15 cellular contexts compared by ENCODE assay signal in the genomic region with DNA sequence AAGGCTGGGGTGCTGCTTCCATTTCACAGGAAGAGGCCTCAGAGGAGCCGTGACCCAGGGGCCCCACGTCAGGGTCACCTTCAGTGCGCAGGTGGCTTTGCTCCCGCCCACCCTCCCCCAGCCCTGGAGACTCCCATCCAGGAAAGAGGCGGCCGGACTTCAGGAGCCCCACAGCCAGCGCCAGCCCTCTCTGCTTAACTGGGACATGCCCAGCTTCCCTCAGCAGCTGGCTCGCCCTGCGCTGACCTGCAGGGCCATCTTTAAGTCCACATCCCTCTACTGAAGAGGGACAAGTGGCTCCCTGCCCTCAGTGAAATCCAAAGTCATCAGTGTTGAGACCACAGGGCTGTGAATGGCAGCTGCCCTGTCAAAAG.
A peak's percentile ranks its signal among the peaks of the same experiment; 100 is the strongest.
DNase-seq lines count a peak whose midpoint lies in the region; TF ChIP-seq lines count a peak whose summit lies in the region.
"Had no signal": no experiment of that assay in that cellular context is flagged by ENCODE, and none has a peak within 500 bp of the region (broad histone marks: within the 10 kb centered on the region; RNA-seq: fewer than 3 reads in every experiment).

No MANE protein-coding gene starts in this region.

- peaks cover 3% of the 10 kb centered on the region for H3K27me3 Mint-ChIP-seq in nephron progenitor cell (ENCODE audit: low read depth, poor library complexity)

- intact Hi-C loops in sigmoid colon (cut with DNase I) (no loop called here), esophagus muscularis mucosa (cut with DNase I) (no loop called here)

- H3K4me1 Mint-ChIP-seq in nephron progenitor cell: peaks cover 73% of the 10 kb centered on the region
- H3K4me1 Mint-ChIP-seq: CD4-positive, CD25-positive, alpha-beta regulatory T cell had no signal

- H3K27me3 ChIP-seq in H7 (ENCODE audit: control insufficient read depth, insufficient read depth, low read length): no peaks in the 10 kb centered on the region; the same call in 1 of the 2 replicates
- no peaks in the 10 kb centered on the region for H3K27me3 ChIP-seq in sigmoid colon
- peaks cover 0 to 14% (median 0%) of the 10 kb centered on the region in 4 donors for H3K27me3 ChIP-seq in esophagus muscularis mucosa

- DNase-seq in NCI-H510A treated with DMSO at 0.1 percent for 48 hours (lab: John Stamatoyannopoulos, UW): peak; percentile 13
- no peak for DNase-seq in NCI-H510A (lab: John Stamatoyannopoulos, UW)
- DNase-seq in H7: peak; percentile 78
- DNase-seq in nephron progenitor cell: no peak
- peak; percentile 48 for DNase-seq in sigmoid colon
- DNase-seq in esophagus muscularis mucosa (ENCODE audit: extremely low spot score): no peak
- DNase-seq in epidermal melanocyte (ENCODE audit: insufficient read length, low spot score): no peak
- DNase-seq in GF-D8 (lab: John Stamatoyannopoulos, UW): no peak
- DNase-seq: CD4-positive, CD25-positive, alpha-beta regulatory T cell; DMS53; GOT3; HCEC 1CT; HFFc6 had no signal

- H3K4me1 ChIP-seq in sigmoid colon (no peaks in the 10 kb centered on the region), esophagus muscularis mucosa (no peaks in the 10 kb centered on the region)

- H3K36me3 Mint-ChIP-seq in nephron progenitor cell (ENCODE audit: low read depth): no peaks in the 10 kb centered on the region
- H3K36me3 Mint-ChIP-seq: CD4-positive, CD25-positive, alpha-beta regulatory T cell had no signal

- TF ChIP-seq CTCF in nephron progenitor cell (IDR thresholded peaks at IDR 0.05) (no peak), sigmoid colon (IDR thresholded peaks at IDR 0.05) (no peak), esophagus muscularis mucosa (IDR thresholded peaks at IDR 0.05) (no peak)

- TF ChIP-seq POLR2A in sigmoid colon (IDR thresholded peaks at IDR 0.05): no peak
- TF ChIP-seq POLR2A in esophagus muscularis mucosa (IDR thresholded peaks at IDR 0.05; ENCODE audit: low read depth): no peak

- H3K9me3 Mint-ChIP-seq in nephron progenitor cell: no peaks in the 10 kb centered on the region
- H3K9me3 Mint-ChIP-seq: CD4-positive, CD25-positive, alpha-beta regulatory T cell had no signal

- H3K9me3 ChIP-seq in sigmoid colon (no peaks in the 10 kb centered on the region), esophagus muscularis mucosa (peaks cover 0 to 4% (median 0%) of the 10 kb centered on the region in 4 donors)

- peak overlapping the region; percentile 96 for H3K27ac Mint-ChIP-seq in nephron progenitor cell
- H3K27ac Mint-ChIP-seq: CD4-positive, CD25-positive, alpha-beta regulatory T cell; HFFc6 had no signal

- H3K4me3 Mint-ChIP-seq in nephron progenitor cell: peak overlapping the region; percentile 62
- H3K4me3 Mint-ChIP-seq: CD4-positive, CD25-positive, alpha-beta regulatory T cell; HFFc6 had no signal

- H3K4me3 ChIP-seq in H7 (ENCODE audit: insufficient read depth, low read depth, low read length) (no peak overlapping the region), sigmoid colon (no peak overlapping the region), esophagus muscularis mucosa (no peak overlapping the region)
- H3K4me3 ChIP-seq: K562 had no signal

- 78 to 80% methylated on average over 9 of the region's 9 CpGs for WGBS in sigmoid colon, 2 donors
- WGBS in esophagus muscularis mucosa: 80% methylated on average over 6 of the region's 9 CpGs

- H3K27ac ChIP-seq in sigmoid colon (no peak overlapping the region), esophagus muscularis mucosa (replicated peaks in 1 of 4) (no peak overlapping the region)
- H3K27ac ChIP-seq: 22Rv1 had no signal

- no peaks in the 10 kb centered on the region for H3K36me3 ChIP-seq in H7 (replicated peaks; ENCODE audit: control insufficient read depth, insufficient read depth, low read length)
- no peaks in the 10 kb centered on the region for H3K36me3 ChIP-seq in sigmoid colon
- no peaks in the 10 kb centered on the region for H3K36me3 ChIP-seq in esophagus muscularis mucosa

- TF ChIP-seq EP300 in sigmoid colon (IDR thresholded peaks at IDR 0.05) (no peak), esophagus muscularis mucosa (IDR thresholded peaks at IDR 0.05) (no peak)

Comparison
In these comparisons a context has a peak if more than half of its experiments do, and no peak if none do; other contexts are left out.
1. DNase-seq: peak in NCI-H510A treated with DMSO at 0.1 percent for 48 hours (single experiment), H7 (single experiment) and sigmoid colon (single experiment); none in NCI-H510A (single experiment), nephron progenitor cell (single experiment), esophagus muscularis mucosa (single experiment), epidermal melanocyte (single experiment) and GF-D8 (single experiment).